Comparison of ENCODE assay signal across 20 cellular contexts in the genomic region with DNA sequence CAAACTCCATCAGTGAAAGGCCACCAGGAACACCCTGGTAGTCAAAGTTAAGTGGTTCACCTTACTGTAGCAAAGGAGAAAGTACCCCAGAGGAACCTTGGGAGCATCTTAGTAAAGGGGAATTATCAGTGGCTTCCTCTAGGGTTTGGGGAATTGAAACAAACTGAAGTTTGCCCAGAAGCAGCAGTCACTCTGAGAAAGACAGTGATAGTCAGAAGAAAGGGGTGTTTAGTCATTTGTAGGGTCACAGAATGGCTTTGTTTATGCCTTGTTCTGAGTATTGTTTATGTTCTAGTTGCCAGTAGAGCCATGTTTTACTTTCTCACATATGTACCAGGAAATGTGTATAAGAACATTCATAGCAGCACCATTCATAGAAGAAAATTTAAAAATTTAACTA.
DNase-seq lines count a peak whose midpoint lies in the region; ATAC-seq, FAIRE-seq and TF ChIP-seq lines count a peak whose summit lies in the region.
"Had no signal": no experiment of that assay in that cellular context is flagged by ENCODE, and none has a peak within 500 bp of the region (broad histone marks: within the 10 kb centered on the region; RNA-seq: fewer than 3 reads in every experiment).

No MANE protein-coding gene starts in this region.

- CTCF ChIA-PET in GM12878 (lab: Yijun Ruan, JAX) = no interaction called here
- CTCF ChIA-PET in activated CD8-positive, alpha-beta memory T cell treated with anti-CD3 and anti-CD28 coated beads, Interleukin-2, amount 10 ng/mL, durations not matched to agents 7 days and 5 days (lab: Charles Lee) = no interaction called here

- BruUV-seq in GM12878 (replicated peaks; lab: Mats Ljungman, UMichigan) = no TSS peak

- TF ChIP-seq RAD21 in GM12878 (IDR thresholded peaks at IDR 0.05; ENCODE audit: insufficient read depth, low read depth, low read length) = no peak

- no peaks in the 10 kb centered on the region for H3K4me1 Mint-ChIP-seq in activated CD8-positive, alpha-beta memory T cell treated with anti-CD3 and anti-CD28 coated beads, Interleukin-2, amount 10 ng/mL, durations not matched to agents 7 days and 5 days
- H3K4me1 Mint-ChIP-seq in glutamatergic neuron (ENCODE audit: low read depth, unreplicated experiment) = peaks cover 7% of the 10 kb centered on the region

- peak; percentile 21 for DNase-seq in GM12878 (ENCODE audit: low read depth, low spot score)
- DNase-seq in activated CD8-positive, alpha-beta memory T cell treated with anti-CD3 and anti-CD28 coated beads, Interleukin-2, amount 10 ng/mL, durations not matched to agents 7 days and 5 days = no peak
- DNase-seq in stimulated activated CD4-positive, alpha-beta T cell treated with anti-CD3 and anti-CD28 coated beads, Interleukin-12 subunit alpha, Interleukin-12 subunit beta, amount 100 ng/mL, for 4 hours = no peak
- DNase-seq in glutamatergic neuron = no peak
- DNase-seq in Ammon's horn (ENCODE audit: low spot score) = no peak
- DNase-seq: activated naive CD4-positive, alpha-beta T cell treated with anti-CD3 and anti-CD28 coated beads, Interleukin-2, amount 50 U/mL, for 16 hours; effector CD8-positive, alpha-beta T cell; foreskin fibroblast; immature natural killer cell; NCI-H2171 treated with DMSO at 0.1 percent for 48 hours; WERI-Rb-1 had no signal

- FAIRE-seq in GM12878 (lab: Jason Lieb, UNC) = no peak

- TF ChIP-seq CTCF in GM12878 (IDR thresholded peaks at IDR 0.05 in 2 of 3, conservative IDR thresholded peaks at IDR 0.05 in 1 of 3; ENCODE audit: control insufficient read depth in 2 of 3, extremely low read depth in 1 of 3, insufficient read depth in 1 of 3, low read depth in 3 of 3, low read length in 3 of 3) (no peak), glutamatergic neuron (IDR thresholded peaks at IDR 0.05; ENCODE audit: partially characterized antibody, unreplicated experiment) (no peak)

- H3K4me2 ChIP-seq in GM12878 (ENCODE audit: control insufficient read depth, insufficient read depth) = no peak overlapping the region
- H3K4me2 ChIP-seq: smooth muscle cell had no signal

- H3K27me3 Mint-ChIP-seq in activated CD8-positive, alpha-beta memory T cell treated with anti-CD3 and anti-CD28 coated beads, Interleukin-2, amount 10 ng/mL, durations not matched to agents 7 days and 5 days = no peaks in the 10 kb centered on the region
- H3K27me3 Mint-ChIP-seq in glutamatergic neuron (ENCODE audit: unreplicated experiment) = no peaks in the 10 kb centered on the region

- RAD21 ChIA-PET in GM12878 (lab: Charles Lee; ENCODE audit: unreplicated experiment) = no interaction called here

- in situ Hi-C loops in GM12878 (cut with MboI) = no loop called here

- no peak for TF ChIP-seq POLR2A in GM12878 (IDR thresholded peaks at IDR 0.05; ENCODE audit: low read depth, low read length)

- no peaks in the 10 kb centered on the region for H3K36me3 Mint-ChIP-seq in activated CD8-positive, alpha-beta memory T cell treated with anti-CD3 and anti-CD28 coated beads, Interleukin-2, amount 10 ng/mL, durations not matched to agents 7 days and 5 days
- H3K36me3 Mint-ChIP-seq in glutamatergic neuron (ENCODE audit: unreplicated experiment) = no peaks in the 10 kb centered on the region
- H3K36me3 Mint-ChIP-seq: immature natural killer cell had no signal

- no peak overlapping the region for H3K9ac ChIP-seq in GM12878 (ENCODE audit: control insufficient read depth, insufficient read depth, low read length)

- TF ChIP-seq EP300 in GM12878 (IDR thresholded peaks at IDR 0.05; ENCODE audit: borderline replicate concordance in 1 of 2, control insufficient read depth in 1 of 2, low read depth in 2 of 2, low read length in 2 of 2) = no peak

- POLR2A ChIA-PET in GM12878 (lab: Charles Lee) = no interaction called here

- H3K4me3 ChIP-seq in GM12878 = no peak overlapping the region
- H3K4me3 ChIP-seq: breast epithelium, HAP-1, SK-N-MC, smooth muscle cell, thoracic aorta had no signal

- H3K27ac ChIP-seq in GM12878 (ENCODE audit: control insufficient read depth, insufficient read depth) = no peak overlapping the region
- H3K27ac ChIP-seq: breast epithelium, C4-2B, SK-N-MC, thoracic aorta, WERI-Rb-1 had no signal

- no peaks in the 10 kb centered on the region for H3K4me1 ChIP-seq in GM12878 (ENCODE audit: control insufficient read depth, insufficient read depth, low read length)
- H3K4me1 ChIP-seq: breast epithelium, HAP-1 had no signal

- SMC1A ChIA-PET in GM12878 (lab: Charles Lee; ENCODE audit: uncharacterized antibody, unreplicated experiment) = interaction anchor here (1.0 to 1.2 kb wide), 3 partner anchors 24 to 77 kb away, joined by 3 read pairs; no protein-coding TSS in a partner anchor

- intact Hi-C loops in GM12878 (cut with micrococcal nuclease; ENCODE audit: unreplicated experiment) = no loop called here

- H2AFZ ChIP-seq in GM12878 (ENCODE audit: control insufficient read depth, low read depth, low read length) = no peak overlapping the region

- no peaks in the 10 kb centered on the region for H3K9me3 Mint-ChIP-seq in activated CD8-positive, alpha-beta memory T cell treated with anti-CD3 and anti-CD28 coated beads, Interleukin-2, amount 10 ng/mL, durations not matched to agents 7 days and 5 days (ENCODE audit: low read depth)
- H3K9me3 Mint-ChIP-seq in glutamatergic neuron (ENCODE audit: unreplicated experiment) = no peaks in the 10 kb centered on the region
- H3K9me3 Mint-ChIP-seq: immature natural killer cell had no signal

- H3K27ac Mint-ChIP-seq in activated CD8-positive, alpha-beta memory T cell treated with anti-CD3 and anti-CD28 coated beads, Interleukin-2, amount 10 ng/mL, durations not matched to agents 7 days and 5 days = no peak overlapping the region
- no peak overlapping the region for H3K27ac Mint-ChIP-seq in glutamatergic neuron (ENCODE audit: unreplicated experiment)
- H3K27ac Mint-ChIP-seq: immature natural killer cell had no signal

- ATAC-seq in GM18870 (IDR thresholded peaks at IDR 0.05; ENCODE audit: unreplicated experiment) = peak; percentile 86
- peak; percentile 85 for ATAC-seq in GM21529 (IDR thresholded peaks at IDR 0.05; ENCODE audit: unreplicated experiment)
- peak; percentile 79 for ATAC-seq in HG03039 (IDR thresholded peaks at IDR 0.05; ENCODE audit: unreplicated experiment)
- ATAC-seq in GM12878 = peak; percentile 91
- no peak for ATAC-seq in activated CD8-positive, alpha-beta memory T cell treated with anti-CD3 and anti-CD28 coated beads, Interleukin-2, amount 10 ng/mL, durations not matched to agents 7 days and 5 days

- no peaks in the 10 kb centered on the region for H3K9me3 ChIP-seq in GM12878 (replicated peaks; ENCODE audit: control insufficient read depth, insufficient read depth, low read length)
- H3K9me3 ChIP-seq: breast epithelium, HAP-1, thoracic aorta had no signal

- H3K79me2 ChIP-seq in GM12878 (ENCODE audit: control insufficient read depth, insufficient read depth, low read length) = no peaks in the 10 kb centered on the region

- no peak overlapping the region for H3K4me3 Mint-ChIP-seq in activated CD8-positive, alpha-beta memory T cell treated with anti-CD3 and anti-CD28 coated beads, Interleukin-2, amount 10 ng/mL, durations not matched to agents 7 days and 5 days
- no peak overlapping the region for H3K4me3 Mint-ChIP-seq in glutamatergic neuron (ENCODE audit: unreplicated experiment)
- H3K4me3 Mint-ChIP-seq: immature natural killer cell had no signal

- no peaks in the 10 kb centered on the region for H3K36me3 ChIP-seq in GM12878 (ENCODE audit: control insufficient read depth in 2 of 2, insufficient read depth in 2 of 2, low read length in 1 of 2)
- H3K36me3 ChIP-seq: breast epithelium, HAP-1, thoracic aorta, WERI-Rb-1 had no signal

- no peaks in the 10 kb centered on the region for H3K27me3 ChIP-seq in GM12878 (replicated peaks in 1 of 2; ENCODE audit: control insufficient read depth in 2 of 2, insufficient read depth in 2 of 2, low read length in 1 of 2)
- H3K27me3 ChIP-seq: breast epithelium had no signal

- H4K20me1 ChIP-seq in GM12878 (ENCODE audit: control insufficient read depth, insufficient read depth) = no peaks in the 10 kb centered on the region

TF ChIP-seq in GM12878, 131 proteins besides CTCF, POLR2A, EP300 and RAD21 (continues in another document):
- TF ChIP-seq CHD2 (IDR thresholded peaks at IDR 0.05; ENCODE audit: borderline replicate concordance, low read depth, low read length) (no peak), ZNF592 (IDR thresholded peaks at IDR 0.05) (no peak), RUNX3 (IDR thresholded peaks at IDR 0.05; ENCODE audit: low read length) (peak; percentile 27; the same call in 1 of the 2 replicates), SPI1 (IDR thresholded peaks at IDR 0.05; ENCODE audit: borderline replicate concordance, insufficient read depth, low read depth, low read length) (peak; percentile 63; the same call in 1 of the 2 replicates)
